19 cellular contexts compared by ENCODE assay signal in the genomic region with DNA sequence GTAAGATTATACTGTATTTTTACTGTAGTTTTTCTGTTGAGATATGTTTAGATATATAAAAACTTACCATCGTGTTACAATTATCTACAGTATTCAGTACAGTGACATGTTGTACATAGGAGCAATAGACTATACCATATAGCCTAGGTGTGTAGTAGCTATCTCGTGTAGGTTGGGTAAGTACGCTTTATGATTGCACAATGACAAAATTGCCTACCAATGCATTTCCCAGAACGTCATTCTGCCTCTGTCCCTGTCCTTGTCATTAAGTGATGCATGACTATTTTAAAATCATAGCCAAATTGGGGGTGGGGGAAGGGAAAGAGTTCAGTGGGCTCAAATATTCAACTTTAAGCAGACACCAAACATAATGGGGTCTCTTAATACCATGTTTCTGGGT.
DNase-seq lines count a peak whose midpoint lies in the region; ATAC-seq, FAIRE-seq and TF ChIP-seq lines count a peak whose summit lies in the region.
"Had no signal": no experiment of that assay in that cellular context is flagged by ENCODE, and none has a peak within 500 bp of the region (broad histone marks: within the 10 kb centered on the region; RNA-seq: fewer than 3 reads in every experiment).

No MANE protein-coding gene starts in this region.

- H4K20me1 ChIP-seq in osteoblast (ENCODE audit: insufficient read depth, low read length), result no peaks in the 10 kb centered on the region

- TF ChIP-seq POLR2A in A549 (IDR thresholded peaks at IDR 0.05; ENCODE audit: low read length), result no peak

- no peak overlapping the region for H3K4me3 ChIP-seq in A549
- no peak overlapping the region for H3K4me3 ChIP-seq in osteoblast (ENCODE audit: insufficient read depth, low read length)
- H3K4me3 ChIP-seq: GM23248, HAP-1 had no signal

- ATAC-seq in A549, result no peak
- ATAC-seq in stimulated activated naive CD8-positive, alpha-beta T cell treated with anti-CD3 and anti-CD28 coated beads, Interleukin-15, Interleukin-2, amounts not matched to agents 100 U/mL and 50 U/mL, for 24 hours, result no peak

- H3K79me2 ChIP-seq in osteoblast (ENCODE audit: insufficient read depth, low read length), result no peaks in the 10 kb centered on the region

- TF ChIP-seq RAD21 in A549 (conservative IDR thresholded peaks at IDR 0.05 in 1 of 2, IDR thresholded peaks at IDR 0.05 in 1 of 2) (no peak), Ishikawa (IDR thresholded peaks at IDR 0.05; ENCODE audit: low read depth) (no peak)

- TF ChIP-seq CTCF in A549 (IDR thresholded peaks at IDR 0.05) (no peak), osteoblast (IDR thresholded peaks at IDR 0.05; ENCODE audit: extremely low read depth, low read depth, low read length) (no peak)

- no peaks in the 10 kb centered on the region for H3K9me3 ChIP-seq in A549
- H3K9me3 ChIP-seq in osteoblast (ENCODE audit: low read depth, low read length), result no peaks in the 10 kb centered on the region
- H3K9me3 ChIP-seq: HAP-1 had no signal

- H3K4me1 ChIP-seq in A549 (no peaks in the 10 kb centered on the region), osteoblast (ENCODE audit: insufficient read depth, low read length) (no peaks in the 10 kb centered on the region)
- H3K4me1 ChIP-seq: HAP-1 had no signal

- H3K4me2 ChIP-seq in A549, result no peak overlapping the region
- H3K4me2 ChIP-seq in osteoblast (ENCODE audit: insufficient read depth, low read length), result no peak overlapping the region

- POLR2A ChIA-PET in A549 (lab: Yijun Ruan, JAX), result no interaction called here

- CTCF ChIA-PET in A549 (lab: Yijun Ruan, JAX), result no interaction called here

- no peak for FAIRE-seq in A549 (lab: Jason Lieb, UNC)
- FAIRE-seq: D721Med, GM19239 had no signal

- no peaks in the 10 kb centered on the region for H3K36me3 ChIP-seq in osteoblast (ENCODE audit: insufficient read depth, low read length)
- H3K36me3 ChIP-seq: HAP-1 had no signal

- H3K27ac ChIP-seq in A549 (no peak overlapping the region), osteoblast (ENCODE audit: low read depth, low read length) (no peak overlapping the region)
- H3K27ac ChIP-seq: 22Rv1, GM23248 had no signal

- DNase-seq in DMS79 treated with DMSO at 0.1 percent for 48 hours (lab: John Stamatoyannopoulos, UW) (peak; percentile 18), DMS79 (lab: John Stamatoyannopoulos, UW) (no peak), A549 (ENCODE audit: low read depth in 1 of 2, low spot score in 1 of 2) (no peak), osteoblast (ENCODE audit: insufficient read length, low spot score, missing footprints) (peak; percentile 17)
- DNase-seq in stimulated activated naive CD8-positive, alpha-beta T cell treated with anti-CD3 and anti-CD28 coated beads, Interleukin-15, Interleukin-2, amounts not matched to agents 100 U/mL and 50 U/mL, for 24 hours, result no peak
- no peak for DNase-seq in activated effector memory CD4-positive, alpha-beta T cell treated with Interleukin-2 at 50 U/mL for 16 hours
- DNase-seq: C1 segment of cervical spinal cord; CD4-positive, CD25-positive, alpha-beta regulatory T cell; CD8-positive, alpha-beta memory T cell; COR-L47; GF-D8; GM23248; Karpas-422; KBM-7 had no signal

- H2AFZ ChIP-seq in osteoblast (ENCODE audit: low read length), result no peak overlapping the region
- H2AFZ ChIP-seq: GM23248 had no signal

- TF ChIP-seq EP300 in A549 (IDR thresholded peaks at IDR 0.05) (no peak), Ishikawa (IDR thresholded peaks at IDR 0.05; ENCODE audit: borderline replicate concordance) (no peak)

- 33% methylated on average over 4 of the region's 4 CpGs for WGBS in A549 (ENCODE audit: missing lambda C conversion rate)

- no peaks in the 10 kb centered on the region for H3K27me3 ChIP-seq in osteoblast (ENCODE audit: insufficient read depth, low read length)

TF ChIP-seq in A549, 52 proteins besides CTCF, POLR2A, EP300 and RAD21:
- TF ChIP-seq FOXS1 (CRISPR knock-in tag; IDR thresholded peaks at IDR 0.05), result no peak
- peak; percentile 7 for TF ChIP-seq MAFK (IDR thresholded peaks at IDR 0.05; ENCODE audit: partially characterized antibody)
- peak; percentile 37 to 43; a peak in 2 of 4 replicates for TF ChIP-seq CEBPB (IDR thresholded peaks at IDR 0.05)
TF ChIP-seq in A549: peak in this region for 2.

TF ChIP-seq in Ishikawa, 13 proteins besides CTCF, POLR2A, EP300 and RAD21:
- TF ChIP-seq, protein P1, sequence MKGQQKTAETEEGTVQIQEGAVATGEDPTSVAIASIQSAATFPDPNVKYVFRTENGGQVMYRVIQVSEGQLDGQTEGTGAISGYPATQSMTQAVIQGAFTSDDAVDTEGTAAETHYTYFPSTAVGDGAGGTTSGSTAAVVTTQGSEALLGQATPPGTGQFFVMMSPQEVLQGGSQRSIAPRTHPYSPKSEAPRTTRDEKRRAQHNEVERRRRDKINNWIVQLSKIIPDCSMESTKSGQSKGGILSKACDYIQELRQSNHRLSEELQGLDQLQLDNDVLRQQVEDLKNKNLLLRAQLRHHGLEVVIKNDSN (IDR thresholded peaks at IDR 0.05), result no peak
- TF ChIP-seq CEBPB (IDR thresholded peaks at IDR 0.05), result peak; percentile 59; the same call in 1 of the 2 replicates
- TF ChIP-seq ZBTB7A (IDR thresholded peaks at IDR 0.05; ENCODE audit: low read depth), result no peak
- TF ChIP-seq FOXM1 (IDR thresholded peaks at IDR 0.05; ENCODE audit: borderline replicate concordance, low read depth), result no peak

Comparison
In these comparisons a context has a peak if more than half of its experiments do, and no peak if none do; other contexts are left out.
1. DNase-seq: peak in DMS79 treated with DMSO at 0.1 percent for 48 hours (single experiment) and osteoblast (single experiment); none in DMS79 (single experiment), A549 (0 of 2), stimulated activated naive CD8-positive, alpha-beta T cell treated with anti-CD3 and anti-CD28 coated beads, Interleukin-15, Interleukin-2, amounts not matched to agents 100 U/mL and 50 U/mL, for 24 hours (single experiment) and activated effector memory CD4-positive, alpha-beta T cell treated with Interleukin-2 at 50 U/mL for 16 hours (single experiment).